ENCODE assay signal across 10 cellular contexts in genomic region chr6:786946-787763, GRCh38.
DNase-seq lines count a peak whose midpoint lies in the region; TF ChIP-seq lines count a peak whose summit lies in the region.
"Had no signal": no experiment of that assay in that cellular context is flagged by ENCODE, and none has a peak within 500 bp of the region (broad histone marks: within the 10 kb centered on the region; RNA-seq: fewer than 3 reads in every experiment).

No MANE protein-coding gene starts in this region.

- DNase-seq in NCI-H1694 treated with DMSO at 0.1 percent for 48 hours (lab: John Stamatoyannopoulos, UW) = peak; percentile 4
- DNase-seq in NCI-H1694 (lab: John Stamatoyannopoulos, UW) = no peak
- DNase-seq in brain microvascular endothelial cell = no peak
- DNase-seq in osteoblast (ENCODE audit: insufficient read length, low spot score, missing footprints) = no peak
- DNase-seq in putamen (ENCODE audit: low spot score) = no peak
- no peak for DNase-seq in coronary artery (ENCODE audit: low spot score)
- no peak for DNase-seq in NCI-H2227 (lab: John Stamatoyannopoulos, UW; ENCODE audit: unreplicated experiment)
- DNase-seq: NCI-H1436 had no signal

- H3K9ac ChIP-seq in KMS-11 = no peak overlapping the region
- H3K9ac ChIP-seq: BLaER1 had no signal

- no peak overlapping the region for H3K4me3 ChIP-seq in KMS-11 (IDR thresholded peaks at IDR 0.05; ENCODE audit: insufficient read depth, low read depth, low read length)
- no peak overlapping the region for H3K4me3 ChIP-seq in brain microvascular endothelial cell (ENCODE audit: low read depth, low read length)
- no peak overlapping the region for H3K4me3 ChIP-seq in osteoblast (ENCODE audit: insufficient read depth, low read length)
- no peak overlapping the region for H3K4me3 ChIP-seq in coronary artery
- H3K4me3 ChIP-seq: BLaER1 had no signal

- no peaks in the 10 kb centered on the region for H4K20me1 ChIP-seq in KMS-11 (ENCODE audit: insufficient read depth)
- no peaks in the 10 kb centered on the region for H4K20me1 ChIP-seq in osteoblast (ENCODE audit: insufficient read depth, low read length)
- H4K20me1 ChIP-seq: BLaER1 had no signal

- in situ Hi-C loops in brain microvascular endothelial cell (cut with HindIII; ENCODE audit: low pct_ligation_motif_present, low sequenced_read_pairs) = no loop called here

- H3K9me3 ChIP-seq in osteoblast (ENCODE audit: low read depth, low read length) = no peaks in the 10 kb centered on the region

- H3K4me2 ChIP-seq in KMS-11 (no peak overlapping the region), osteoblast (ENCODE audit: insufficient read depth, low read length) (no peak overlapping the region)

- H3K4me1 ChIP-seq in KMS-11 (ENCODE audit: low read depth, poor library complexity, severe bottlenecking) (no peaks in the 10 kb centered on the region), osteoblast (ENCODE audit: insufficient read depth, low read length) (no peaks in the 10 kb centered on the region)

- TF ChIP-seq CTCF in KMS-11 (conservative IDR thresholded peaks at IDR 0.05; ENCODE audit: low read depth, low read length) (peak; percentile 75), brain microvascular endothelial cell (IDR thresholded peaks at IDR 0.05; ENCODE audit: low read depth, low read length, missing control alignments) (peak; percentile 71), osteoblast (IDR thresholded peaks at IDR 0.05; ENCODE audit: extremely low read depth, low read depth, low read length) (peak; percentile 63), coronary artery (IDR thresholded peaks at IDR 0.05) (no peak)

- H3K79me2 ChIP-seq in KMS-11 (ENCODE audit: insufficient read depth, low read depth) (no peaks in the 10 kb centered on the region), osteoblast (ENCODE audit: insufficient read depth, low read length) (no peaks in the 10 kb centered on the region)

- H3K27me3 ChIP-seq in KMS-11 (ENCODE audit: insufficient read depth, low read depth) (no peaks in the 10 kb centered on the region), brain microvascular endothelial cell (replicated peaks) (no peaks in the 10 kb centered on the region), osteoblast (ENCODE audit: insufficient read depth, low read length) (peaks cover 2% of the 10 kb centered on the region)
- H3K27me3 ChIP-seq: BLaER1 had no signal

- H2AFZ ChIP-seq in KMS-11 (ENCODE audit: low read depth) (no peak overlapping the region), osteoblast (ENCODE audit: low read length) (no peak overlapping the region)

- H3K27ac ChIP-seq in KMS-11 = no peak overlapping the region
- no peak overlapping the region for H3K27ac ChIP-seq in brain microvascular endothelial cell
- H3K27ac ChIP-seq in osteoblast (ENCODE audit: low read depth, low read length) = no peak overlapping the region
- no peak overlapping the region for H3K27ac ChIP-seq in coronary artery
- H3K27ac ChIP-seq: BLaER1 had no signal

- H3K36me3 ChIP-seq in KMS-11 (ENCODE audit: insufficient read depth) = no peaks in the 10 kb centered on the region
- no peaks in the 10 kb centered on the region for H3K36me3 ChIP-seq in brain microvascular endothelial cell (replicated peaks)
- H3K36me3 ChIP-seq in osteoblast (ENCODE audit: insufficient read depth, low read length) = no peaks in the 10 kb centered on the region
- H3K36me3 ChIP-seq: BLaER1 had no signal
